Comparison of ENCODE assay signal across 1 cellular context in the genomic region with DNA sequence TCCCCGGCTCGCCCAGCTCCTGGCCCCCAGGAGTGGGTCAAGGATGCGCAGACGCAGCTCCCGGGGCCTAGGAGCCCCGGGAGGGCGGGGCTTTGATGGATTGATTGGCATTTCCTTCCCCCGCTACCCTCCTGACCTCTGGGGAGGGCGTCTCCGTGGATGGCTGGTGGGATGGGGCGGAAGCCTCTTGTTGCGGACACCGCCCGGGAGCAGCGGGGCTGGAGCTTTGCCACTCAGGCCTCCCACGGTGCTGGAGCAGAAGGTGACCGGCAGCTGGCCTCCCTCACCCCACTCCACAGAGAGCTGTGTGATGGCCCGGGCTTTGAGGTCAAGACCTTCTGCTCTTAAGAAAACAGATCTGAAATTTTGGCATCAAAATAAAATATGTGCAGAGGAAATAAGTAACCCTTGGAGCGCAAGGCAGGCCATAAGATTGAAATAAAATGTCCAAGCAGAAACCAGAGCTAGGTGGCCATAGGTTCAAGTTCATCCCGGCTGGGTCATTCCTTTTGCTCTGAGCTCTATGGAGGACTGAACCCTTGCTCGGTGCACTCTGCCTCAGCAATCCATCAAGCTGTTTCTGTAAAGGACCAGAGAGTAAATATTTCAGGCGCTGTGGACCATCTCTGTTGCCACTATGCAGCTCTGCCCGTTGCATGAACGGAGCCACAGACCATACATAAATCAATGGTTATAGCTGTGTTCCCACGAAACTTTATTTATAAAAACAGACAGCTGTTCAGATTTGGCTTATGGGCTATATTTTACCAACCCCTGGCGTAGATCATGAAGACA.
TF ChIP-seq lines count a peak whose summit lies in the region.

No MANE protein-coding gene starts in this region.

TF ChIP-seq in SK-N-SH, 30 proteins besides CTCF, POLR2A, EP300 and RAD21:
- TF ChIP-seq, protein P1, sequence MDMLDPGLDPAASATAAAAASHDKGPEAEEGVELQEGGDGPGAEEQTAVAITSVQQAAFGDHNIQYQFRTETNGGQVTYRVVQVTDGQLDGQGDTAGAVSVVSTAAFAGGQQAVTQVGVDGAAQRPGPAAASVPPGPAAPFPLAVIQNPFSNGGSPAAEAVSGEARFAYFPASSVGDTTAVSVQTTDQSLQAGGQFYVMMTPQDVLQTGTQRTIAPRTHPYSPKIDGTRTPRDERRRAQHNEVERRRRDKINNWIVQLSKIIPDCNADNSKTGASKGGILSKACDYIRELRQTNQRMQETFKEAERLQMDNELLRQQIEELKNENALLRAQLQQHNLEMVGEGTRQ (IDR thresholded peaks at IDR 0.05; ENCODE audit: borderline replicate concordance, low read depth, low read length): no peak
- TF ChIP-seq TEAD4 (IDR thresholded peaks at IDR 0.05; ENCODE audit: borderline replicate concordance, insufficient read depth) (no peak), FOSL2 (IDR thresholded peaks at IDR 0.05; ENCODE audit: borderline replicate concordance, low read depth) (no peak), SMC3 (IDR thresholded peaks at IDR 0.05; ENCODE audit: low read depth, low read length) (no peak), NFIC (IDR thresholded peaks at IDR 0.05; ENCODE audit: borderline replicate concordance) (no peak), CHD2 (IDR thresholded peaks at IDR 0.05; ENCODE audit: low read length, partially characterized antibody) (no peak), TCF12 (IDR thresholded peaks at IDR 0.05) (no peak), RFX5 (IDR thresholded peaks at IDR 0.05; ENCODE audit: low read length) (no peak), YY1 (IDR thresholded peaks at IDR 0.05; ENCODE audit: low read depth) (no peak), SIN3A (IDR thresholded peaks at IDR 0.05; ENCODE audit: borderline replicate concordance, low read depth, low read length) (no peak), NRF1 (IDR thresholded peaks at IDR 0.05; ENCODE audit: low read depth, low read length) (no peak), FOXJ3 (CRISPR knock-in tag; IDR thresholded peaks at IDR 0.05) (no peak), RCOR1 (IDR thresholded peaks at IDR 0.05; ENCODE audit: low read length) (no peak)
- TF ChIP-seq, protein P2, sequence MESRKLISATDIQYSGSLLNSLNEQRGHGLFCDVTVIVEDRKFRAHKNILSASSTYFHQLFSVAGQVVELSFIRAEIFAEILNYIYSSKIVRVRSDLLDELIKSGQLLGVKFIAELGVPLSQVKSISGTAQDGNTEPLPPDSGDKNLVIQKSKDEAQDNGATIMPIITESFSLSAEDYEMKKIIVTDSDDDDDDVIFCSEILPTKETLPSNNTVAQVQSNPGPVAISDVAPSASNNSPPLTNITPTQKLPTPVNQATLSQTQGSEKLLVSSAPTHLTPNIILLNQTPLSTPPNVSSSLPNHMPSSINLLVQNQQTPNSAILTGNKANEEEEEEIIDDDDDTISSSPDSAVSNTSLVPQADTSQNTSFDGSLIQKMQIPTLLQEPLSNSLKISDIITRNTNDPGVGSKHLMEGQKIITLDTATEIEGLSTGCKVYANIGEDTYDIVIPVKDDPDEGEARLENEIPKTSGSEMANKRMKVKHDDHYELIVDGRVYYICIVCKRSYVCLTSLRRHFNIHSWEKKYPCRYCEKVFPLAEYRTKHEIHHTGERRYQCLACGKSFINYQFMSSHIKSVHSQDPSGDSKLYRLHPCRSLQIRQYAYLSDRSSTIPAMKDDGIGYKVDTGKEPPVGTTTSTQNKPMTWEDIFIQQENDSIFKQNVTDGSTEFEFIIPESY (IDR thresholded peaks at IDR 0.05; ENCODE audit: borderline replicate concordance, low read depth): no peak
- TF ChIP-seq, protein P3, sequence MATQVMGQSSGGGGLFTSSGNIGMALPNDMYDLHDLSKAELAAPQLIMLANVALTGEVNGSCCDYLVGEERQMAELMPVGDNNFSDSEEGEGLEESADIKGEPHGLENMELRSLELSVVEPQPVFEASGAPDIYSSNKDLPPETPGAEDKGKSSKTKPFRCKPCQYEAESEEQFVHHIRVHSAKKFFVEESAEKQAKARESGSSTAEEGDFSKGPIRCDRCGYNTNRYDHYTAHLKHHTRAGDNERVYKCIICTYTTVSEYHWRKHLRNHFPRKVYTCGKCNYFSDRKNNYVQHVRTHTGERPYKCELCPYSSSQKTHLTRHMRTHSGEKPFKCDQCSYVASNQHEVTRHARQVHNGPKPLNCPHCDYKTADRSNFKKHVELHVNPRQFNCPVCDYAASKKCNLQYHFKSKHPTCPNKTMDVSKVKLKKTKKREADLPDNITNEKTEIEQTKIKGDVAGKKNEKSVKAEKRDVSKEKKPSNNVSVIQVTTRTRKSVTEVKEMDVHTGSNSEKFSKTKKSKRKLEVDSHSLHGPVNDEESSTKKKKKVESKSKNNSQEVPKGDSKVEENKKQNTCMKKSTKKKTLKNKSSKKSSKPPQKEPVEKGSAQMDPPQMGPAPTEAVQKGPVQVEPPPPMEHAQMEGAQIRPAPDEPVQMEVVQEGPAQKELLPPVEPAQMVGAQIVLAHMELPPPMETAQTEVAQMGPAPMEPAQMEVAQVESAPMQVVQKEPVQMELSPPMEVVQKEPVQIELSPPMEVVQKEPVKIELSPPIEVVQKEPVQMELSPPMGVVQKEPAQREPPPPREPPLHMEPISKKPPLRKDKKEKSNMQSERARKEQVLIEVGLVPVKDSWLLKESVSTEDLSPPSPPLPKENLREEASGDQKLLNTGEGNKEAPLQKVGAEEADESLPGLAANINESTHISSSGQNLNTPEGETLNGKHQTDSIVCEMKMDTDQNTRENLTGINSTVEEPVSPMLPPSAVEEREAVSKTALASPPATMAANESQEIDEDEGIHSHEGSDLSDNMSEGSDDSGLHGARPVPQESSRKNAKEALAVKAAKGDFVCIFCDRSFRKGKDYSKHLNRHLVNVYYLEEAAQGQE (IDR thresholded peaks at IDR 0.05; ENCODE audit: low read depth, low read length): no peak
- TF ChIP-seq, protein P4, sequence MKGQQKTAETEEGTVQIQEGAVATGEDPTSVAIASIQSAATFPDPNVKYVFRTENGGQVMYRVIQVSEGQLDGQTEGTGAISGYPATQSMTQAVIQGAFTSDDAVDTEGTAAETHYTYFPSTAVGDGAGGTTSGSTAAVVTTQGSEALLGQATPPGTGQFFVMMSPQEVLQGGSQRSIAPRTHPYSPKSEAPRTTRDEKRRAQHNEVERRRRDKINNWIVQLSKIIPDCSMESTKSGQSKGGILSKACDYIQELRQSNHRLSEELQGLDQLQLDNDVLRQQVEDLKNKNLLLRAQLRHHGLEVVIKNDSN (IDR thresholded peaks at IDR 0.05; ENCODE audit: borderline replicate concordance, low read depth): no peak
- TF ChIP-seq, protein P5, sequence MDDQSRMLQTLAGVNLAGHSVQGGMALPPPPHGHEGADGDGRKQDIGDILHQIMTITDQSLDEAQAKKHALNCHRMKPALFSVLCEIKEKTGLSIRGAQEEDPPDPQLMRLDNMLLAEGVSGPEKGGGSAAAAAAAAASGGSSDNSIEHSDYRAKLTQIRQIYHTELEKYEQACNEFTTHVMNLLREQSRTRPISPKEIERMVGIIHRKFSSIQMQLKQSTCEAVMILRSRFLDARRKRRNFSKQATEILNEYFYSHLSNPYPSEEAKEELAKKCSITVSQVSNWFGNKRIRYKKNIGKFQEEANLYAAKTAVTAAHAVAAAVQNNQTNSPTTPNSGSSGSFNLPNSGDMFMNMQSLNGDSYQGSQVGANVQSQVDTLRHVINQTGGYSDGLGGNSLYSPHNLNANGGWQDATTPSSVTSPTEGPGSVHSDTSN (IDR thresholded peaks at IDR 0.05): no peak
